8 cellular contexts compared by ENCODE assay signal in genomic region chr11:208917-209260, GRCh38. TPM values are rescaled to one million over a fixed set of nuclear protein-coding genes. Genes with fewer than 3 reads are reported as not detected.
A peak's percentile ranks its signal among the peaks of the same experiment; 100 is the strongest.
DNase-seq lines count a peak whose midpoint lies in the region; ATAC-seq, FAIRE-seq and TF ChIP-seq lines count a peak whose summit lies in the region.

No MANE protein-coding gene starts in this region.

- no peak overlapping the region for H2BK15ac ChIP-seq in mesenchymal stem cell (ENCODE audit: low read depth, poor library complexity, severe bottlenecking)

- no peak for ATAC-seq in HG02970 (IDR thresholded peaks at IDR 0.05; ENCODE audit: low FRiP score, unreplicated experiment)

- intact Hi-C loops in mammary epithelial cell (cut with micrococcal nuclease), result loop anchor here (5.0 kb wide), 2 partner anchors 148 to 308 kb away; no protein-coding TSS in a partner anchor

- peak overlapping the region; percentile 47 for H2AK5ac ChIP-seq in mesenchymal stem cell (ENCODE audit: low read length, severe bottlenecking)

- CTCF ChIA-PET in mammary epithelial cell (lab: Charles Lee; ENCODE audit: low non-redundant PET), result no interaction called here

- dilution Hi-C loops in mammary epithelial cell (cut with HindIII; ENCODE audit: low sequenced_read_pairs), result no loop called here

- no peak overlapping the region for H2BK5ac ChIP-seq in mesenchymal stem cell (ENCODE audit: low read depth, low read length, poor library complexity, severe bottlenecking)

- H3K4me1 ChIP-seq in HUES48 (ENCODE audit: control insufficient read depth, insufficient read depth, low read length), result peaks cover 7% of the 10 kb centered on the region; the same call in 1 of the 2 replicates
- H3K4me1 ChIP-seq in mammary epithelial cell (ENCODE audit: insufficient read depth, low read length), result peaks cover 22% of the 10 kb centered on the region
- peaks cover 61% of the 10 kb centered on the region for H3K4me1 ChIP-seq in mesenchymal stem cell (ENCODE audit: control insufficient read depth, insufficient read depth, low read depth, low read length)

- peaks cover 89% of the 10 kb centered on the region for H3K79me2 ChIP-seq in mammary epithelial cell (ENCODE audit: insufficient read depth, low read length)

- H3K9me3 ChIP-seq in HUES48 (ENCODE audit: control insufficient read depth, insufficient read depth, low read length) (no peaks in the 10 kb centered on the region), mammary epithelial cell (replicated peaks; ENCODE audit: insufficient read depth, low read length) (no peaks in the 10 kb centered on the region), mesenchymal stem cell (ENCODE audit: control insufficient read depth, low read length) (no peaks in the 10 kb centered on the region)

- H2BK120ac ChIP-seq in mesenchymal stem cell (ENCODE audit: low read depth, low read length), result no peak overlapping the region

- peak overlapping the region; percentile 54 for H4K8ac ChIP-seq in mesenchymal stem cell (ENCODE audit: low read length)

- H3K23ac ChIP-seq in mesenchymal stem cell (ENCODE audit: low read length in 2 of 2), result no peak overlapping the region

- no peaks in the 10 kb centered on the region for H4K20me1 ChIP-seq in mammary epithelial cell (ENCODE audit: insufficient read depth, low read length)

- DNase-seq in 8988T (peak; percentile 44), mammary epithelial cell (no peak), mesenchymal stem cell (no peak), GDM1 (lab: John Stamatoyannopoulos, UW) (no peak), GM19239 (ENCODE audit: insufficient read length, low spot score) (no peak), hippocampal formation (lab: John Stamatoyannopoulos, UW) (no peak)

- TF ChIP-seq CTCF in mammary epithelial cell (conservative IDR thresholded peaks at IDR 0.05 in 1 of 2, IDR thresholded peaks at IDR 0.05 in 1 of 2; ENCODE audit: extremely low read depth in 1 of 2, insufficient read depth in 1 of 2, low read depth in 1 of 2, low read length in 2 of 2), result no peak

- 0 out of 2 replicates have a peak overlapping the region, but pooled peaks have one; percentile 74 for H3K9ac ChIP-seq in HUES48 (ENCODE audit: low read depth, low read length)
- peak overlapping the region; percentile 69 for H3K9ac ChIP-seq in mammary epithelial cell (ENCODE audit: insufficient read depth, low read length)
- peak overlapping the region; percentile 98 for H3K9ac ChIP-seq in mesenchymal stem cell (ENCODE audit: low read length)

- H3K79me1 ChIP-seq in mesenchymal stem cell (replicated peaks; ENCODE audit: low read length, poor library complexity, severe bottlenecking), result peaks cover 17% of the 10 kb centered on the region

- H3K4ac ChIP-seq in mesenchymal stem cell (ENCODE audit: low read depth in 1 of 2, low read length in 2 of 2), result peak overlapping the region; percentile 35 to 71

- H3K36me3 ChIP-seq in HUES48 (ENCODE audit: control insufficient read depth, insufficient read depth, low read length), result peaks cover 60% of the 10 kb centered on the region
- H3K36me3 ChIP-seq in mammary epithelial cell (ENCODE audit: insufficient read depth, low read length), result peaks cover 23% of the 10 kb centered on the region
- H3K36me3 ChIP-seq in mesenchymal stem cell (ENCODE audit: control insufficient read depth in 1 of 2, insufficient read depth in 2 of 2, low read depth in 1 of 2, low read length in 2 of 2), result peaks cover 62 to 66% of the 10 kb centered on the region in 2 experiments

- H3K27ac ChIP-seq in HUES48 (ENCODE audit: low read depth, low read length), result peak overlapping the region; percentile 98
- peak overlapping the region; percentile 90 for H3K27ac ChIP-seq in mammary epithelial cell (ENCODE audit: insufficient read depth, low read depth, low read length)
- peak overlapping the region; percentile 88 for H3K27ac ChIP-seq in mesenchymal stem cell (ENCODE audit: low read length, poor library complexity, severe bottlenecking)

- peak overlapping the region; percentile 81 for H4K91ac ChIP-seq in mesenchymal stem cell (ENCODE audit: low read length)

- WGBS in mammary epithelial cell (ENCODE audit: low coverage, missing lambda C conversion rate), result 0% methylated on average over 6 of the region's 26 CpGs
- WGBS in mesenchymal stem cell, result 4% methylated on average over 10 of the region's 26 CpGs

- peak overlapping the region in 1 of 2 experiments; percentile 7 for H2BK12ac ChIP-seq in mesenchymal stem cell (ENCODE audit: low read length in 2 of 2)

- H2AFZ ChIP-seq in mammary epithelial cell (ENCODE audit: low read depth, low read length) (no peak overlapping the region), mesenchymal stem cell (ENCODE audit: low read depth, low read length) (no peak overlapping the region)

- in situ Hi-C loops in mammary epithelial cell (cut with MboI; ENCODE audit: low sequenced_read_pairs in 2 of 2), result no loop called here

- H3K18ac ChIP-seq in mesenchymal stem cell (ENCODE audit: low read depth in 1 of 2, low read length in 2 of 2), result peak overlapping the region in 1 of 2 experiments; percentile 44

- FAIRE-seq in GM19239 (lab: Jason Lieb, UNC), result no peak

- no TSS peak for BruUV-seq in mammary epithelial cell (replicated peaks; lab: Mats Ljungman, UMichigan)

- H3K27me3 ChIP-seq in HUES48 (ENCODE audit: control insufficient read depth, insufficient read depth, low read length) (no peaks in the 10 kb centered on the region), mammary epithelial cell (ENCODE audit: insufficient read depth, low read length) (no peaks in the 10 kb centered on the region), mesenchymal stem cell (ENCODE audit: control insufficient read depth in 1 of 2, insufficient read depth in 1 of 2, low read length in 2 of 2) (no peaks in the 10 kb centered on the region)

- H3K4me3 ChIP-seq in HUES48 (ENCODE audit: low read depth, low read length) (peak overlapping the region; percentile 84), mammary epithelial cell (replicated peaks in 1 of 3; ENCODE audit: insufficient read depth in 1 of 3, low read depth in 2 of 3, low read length in 3 of 3) (peak overlapping the region; percentile 68 to 82 (median 74)), mesenchymal stem cell (ENCODE audit: insufficient read depth in 1 of 2, low read depth in 1 of 2, low read length in 2 of 2) (peak overlapping the region; percentile 80 to 97)

- H3K14ac ChIP-seq in mesenchymal stem cell (ENCODE audit: low read length in 2 of 2), result peak overlapping the region in 1 of 2 experiments; percentile 88

- H3K4me2 ChIP-seq in mammary epithelial cell (ENCODE audit: insufficient read depth, low read depth, low read length), result peak overlapping the region; percentile 97
- H3K4me2 ChIP-seq in mesenchymal stem cell (ENCODE audit: low read length, poor library complexity, severe bottlenecking), result peak overlapping the region; percentile 85

RNA-seq across cellular contexts. Expression of gene RIC8A, which starts 1.4 kb away (rescaled TPM):
- 100 to 1,000 TPM; 112 to 132 TPM for total RNA-seq in mammary epithelial cell
- polyA plus RNA-seq in mammary epithelial cell, result 119 TPM
- 317 TPM for polyA minus RNA-seq in mammary epithelial cell
- 77.3 TPM for polyA plus RNA-seq in mesenchymal stem cell (2013, experiment 1 of 2)
- 76.9 TPM for polyA plus RNA-seq in mesenchymal stem cell (2013, experiment 2 of 2)

RNA-seq across cellular contexts. Expression of gene BET1L, which starts 1.7 kb away (rescaled TPM):
- total RNA-seq in mammary epithelial cell, result 10 to 100 TPM; 13.5 to 53.8 TPM
- polyA plus RNA-seq in mammary epithelial cell, result 51.9 TPM
- 62.3 TPM for polyA minus RNA-seq in mammary epithelial cell
- polyA plus RNA-seq in mesenchymal stem cell (2013, experiment 1 of 2), result 52.8 TPM
- 52.1 TPM for polyA plus RNA-seq in mesenchymal stem cell (2013, experiment 2 of 2)

RNA-seq across cellular contexts. Expression of gene SCGB1C1, which starts 16.0 kb away (rescaled TPM):
- total RNA-seq in mammary epithelial cell, result not detected
- polyA plus RNA-seq in mammary epithelial cell, result not detected
- polyA minus RNA-seq in mammary epithelial cell, result not detected
- polyA plus RNA-seq in mesenchymal stem cell (2013, experiment 1 of 2), result not detected
- polyA plus RNA-seq in mesenchymal stem cell (2013, experiment 2 of 2), result not detected

RNA-seq across cellular contexts. Expression of gene SIRT3, which starts 27.3 kb away (rescaled TPM):
- 10 to 100 TPM; 12.3 to 14.8 TPM for total RNA-seq in mammary epithelial cell
- 12.1 TPM for polyA plus RNA-seq in mammary epithelial cell
- polyA minus RNA-seq in mammary epithelial cell, result 2.9 TPM
- polyA plus RNA-seq in mesenchymal stem cell (2013, experiment 1 of 2), result 10.2 TPM
- 10.2 TPM for polyA plus RNA-seq in mesenchymal stem cell (2013, experiment 2 of 2)

RNA-seq across cellular contexts. Expression of gene PSMD13, which starts 27.9 kb away (rescaled TPM):
- 100 to 1,000 TPM in 1 of 2 donors, 10 to 100 TPM in 1; 89.5 to 133 TPM for total RNA-seq in mammary epithelial cell
- polyA plus RNA-seq in mammary epithelial cell, result 217 TPM
- 160 TPM for polyA minus RNA-seq in mammary epithelial cell
- polyA plus RNA-seq in mesenchymal stem cell (2013, experiment 1 of 2), result 66.4 TPM
- 68.0 TPM for polyA plus RNA-seq in mesenchymal stem cell (2013, experiment 2 of 2)
